In genomic region chr5:39598641-39599248, GRCh38 we compare ENCODE assay signal across 15 cellular contexts.
"Had no signal": no experiment of that assay in that cellular context is flagged by ENCODE, and none has a peak within 500 bp of the region (broad histone marks: within the 10 kb centered on the region; RNA-seq: fewer than 3 reads in every experiment).

No MANE protein-coding gene starts in this region.

- H3K27ac Mint-ChIP-seq: activated naive CD8-positive, alpha-beta T cell; naive thymus-derived CD4-positive, alpha-beta T cell; stimulated activated naive B cell treated with anti-CD40 and anti-IgM and Interleukin-4, amounts not matched to agents 10 μg/mL and 1 μg/mL and 100 μg/mL, for 72 hours had no signal

- H3K4me1 ChIP-seq: sigmoid colon, spleen had no signal

- H3K4me3 ChIP-seq: dorsolateral prefrontal cortex, mucosa of descending colon, pancreas, sigmoid colon, spleen had no signal

- H3K9me3 ChIP-seq: mucosa of descending colon, pancreas, sigmoid colon, spleen had no signal

- ATAC-seq: left ventricle myocardium superior; naive thymus-derived CD4-positive, alpha-beta T cell; stimulated activated naive B cell treated with anti-CD40 and anti-IgM and Interleukin-4, amounts not matched to agents 10 μg/mL and 1 μg/mL and 100 μg/mL, for 72 hours had no signal

- H3K36me3 Mint-ChIP-seq: activated naive CD8-positive, alpha-beta T cell; naive thymus-derived CD4-positive, alpha-beta T cell; stimulated activated naive B cell treated with anti-CD40 and anti-IgM and Interleukin-4, amounts not matched to agents 10 μg/mL and 1 μg/mL and 100 μg/mL, for 72 hours had no signal

- H3K27ac ChIP-seq: dorsolateral prefrontal cortex, pancreas, sigmoid colon, spleen had no signal

- H3K36me3 ChIP-seq: pancreas, sigmoid colon, spleen had no signal

- FAIRE-seq: pancreas had no signal

- DNase-seq: activated CD4-positive, CD25-positive, alpha-beta regulatory T cell treated with anti-CD3 and anti-CD28 coated beads, Interleukin-2, amount 50 U/mL, for 72 hours; activated gamma-delta T cell treated with Interleukin-2 at 50 U/mL for 16 hours; amniotic stem cell; dorsolateral prefrontal cortex; foreskin melanocyte; left ventricle myocardium superior; mucosa of descending colon; naive thymus-derived CD4-positive, alpha-beta T cell; sigmoid colon; spleen; stimulated activated naive B cell treated with anti-CD40 and anti-IgM and Interleukin-4, amounts not matched to agents 10 μg/mL and 1 μg/mL and 100 μg/mL, for 72 hours; T-helper 1 cell; T-helper 9 cell had no signal

- H3K27me3 ChIP-seq: pancreas, sigmoid colon had no signal

- H3K9me3 Mint-ChIP-seq: naive thymus-derived CD4-positive, alpha-beta T cell; stimulated activated naive B cell treated with anti-CD40 and anti-IgM and Interleukin-4, amounts not matched to agents 10 μg/mL and 1 μg/mL and 100 μg/mL, for 72 hours had no signal

- H3K4me1 Mint-ChIP-seq: naive thymus-derived CD4-positive, alpha-beta T cell; stimulated activated naive B cell treated with anti-CD40 and anti-IgM and Interleukin-4, amounts not matched to agents 10 μg/mL and 1 μg/mL and 100 μg/mL, for 72 hours had no signal

- H3K4me3 Mint-ChIP-seq: activated naive CD8-positive, alpha-beta T cell; naive thymus-derived CD4-positive, alpha-beta T cell; stimulated activated naive B cell treated with anti-CD40 and anti-IgM and Interleukin-4, amounts not matched to agents 10 μg/mL and 1 μg/mL and 100 μg/mL, for 72 hours had no signal
